Comparison of ENCODE assay signal across 8 cellular contexts in genomic region chr11:8959546-8960166, GRCh38. TPM values are rescaled to one million over a fixed set of nuclear protein-coding genes. Genes with fewer than 3 reads are reported as not detected.
DNase-seq lines count a peak whose midpoint lies in the region; ATAC-seq lines count a peak whose summit lies in the region.

No MANE protein-coding gene starts in this region.

- ATAC-seq in GM18511 (IDR thresholded peaks at IDR 0.05; ENCODE audit: unreplicated experiment) (peak; percentile 41), HG03159 (IDR thresholded peaks at IDR 0.05; ENCODE audit: unreplicated experiment) (peak; percentile 47)
- no peak for ATAC-seq in activated naive CD8-positive, alpha-beta T cell treated with anti-CD3 and anti-CD28 coated beads, Interleukin-2, amount 50 U/mL, for 24 hours

- H3K36me3 Mint-ChIP-seq in activated naive CD8-positive, alpha-beta T cell treated with anti-CD3 and anti-CD28 coated beads, Interleukin-2, amount 50 U/mL, for 24 hours (ENCODE audit: low read depth) = peaks cover 7% of the 10 kb centered on the region

- H3K27me3 ChIP-seq in skeletal muscle tissue (ENCODE audit: control insufficient read depth in 3 of 3, insufficient read depth in 3 of 3, low read length in 3 of 3) = no peaks in the 10 kb centered on the region

- no peaks in the 10 kb centered on the region for H3K9me3 Mint-ChIP-seq in activated naive CD8-positive, alpha-beta T cell treated with anti-CD3 and anti-CD28 coated beads, Interleukin-2, amount 50 U/mL, for 24 hours

- H3K27me3 Mint-ChIP-seq in activated naive CD8-positive, alpha-beta T cell treated with anti-CD3 and anti-CD28 coated beads, Interleukin-2, amount 50 U/mL, for 24 hours = no peaks in the 10 kb centered on the region

- no peak overlapping the region for H3K4me3 Mint-ChIP-seq in activated naive CD8-positive, alpha-beta T cell treated with anti-CD3 and anti-CD28 coated beads, Interleukin-2, amount 50 U/mL, for 24 hours

- peaks cover 8 to 22% (median 10%) of the 10 kb centered on the region in 3 donors for H3K36me3 ChIP-seq in skeletal muscle tissue (ENCODE audit: control insufficient read depth in 3 of 3, insufficient read depth in 3 of 3, low read length in 3 of 3)

- H3K4me1 Mint-ChIP-seq in activated naive CD8-positive, alpha-beta T cell treated with anti-CD3 and anti-CD28 coated beads, Interleukin-2, amount 50 U/mL, for 24 hours = peaks cover 40% of the 10 kb centered on the region

- DNase-seq in COR-L47 (lab: John Stamatoyannopoulos, UW) (peak; percentile 57), NCI-H748 (lab: John Stamatoyannopoulos, UW; ENCODE audit: unreplicated experiment) (peak; percentile 60), iPS DF 19.7 (ENCODE audit: low read depth, low spot score) (peak; percentile 73)
- peak; percentile 16 for DNase-seq in activated naive CD8-positive, alpha-beta T cell treated with anti-CD3 and anti-CD28 coated beads, Interleukin-2, amount 50 U/mL, for 24 hours
- no peak for DNase-seq in activated CD8-positive, alpha-beta memory T cell treated with anti-CD3 and anti-CD28 coated beads, Interleukin-2, amount 50 U/mL, for 4 hours

- peak overlapping the region; percentile 15 to 54 (median 26) for H3K9ac ChIP-seq in skeletal muscle tissue (ENCODE audit: low read depth in 1 of 3, low read length in 3 of 3)

- H3K9me3 ChIP-seq in skeletal muscle tissue (ENCODE audit: control insufficient read depth in 3 of 3, low read length in 3 of 3) = no peaks in the 10 kb centered on the region

- no peak overlapping the region for H3K4me3 ChIP-seq in skeletal muscle tissue (ENCODE audit: low read length in 3 of 3)

- peaks cover 21 to 25% (median 21%) of the 10 kb centered on the region in 3 donors for H3K4me1 ChIP-seq in skeletal muscle tissue (ENCODE audit: control insufficient read depth in 3 of 3, insufficient read depth in 3 of 3, low read length in 3 of 3)

- H3K27ac Mint-ChIP-seq in activated naive CD8-positive, alpha-beta T cell treated with anti-CD3 and anti-CD28 coated beads, Interleukin-2, amount 50 U/mL, for 24 hours = no peak overlapping the region

- H3K27ac ChIP-seq in skeletal muscle tissue (ENCODE audit: low read depth, low read length) = peak overlapping the region; percentile 32

RNA-seq across cellular contexts. Expression of gene TMEM9B, which starts 4.6 kb away (rescaled TPM):
- 27.1 TPM for total RNA-seq in skeletal muscle tissue

RNA-seq across cellular contexts. Expression of gene ASCL3, which starts 16.8 kb away (rescaled TPM):
- total RNA-seq in skeletal muscle tissue = not detected

RNA-seq across cellular contexts. Expression of gene C11orf16, which starts 26.9 kb away (rescaled TPM):
- not detected for total RNA-seq in skeletal muscle tissue

RNA-seq across cellular contexts. Expression of gene NRIP3, which starts 44.1 kb away (rescaled TPM):
- 1.0 TPM for total RNA-seq in skeletal muscle tissue

RNA-seq across cellular contexts. Expression of gene AKIP1, which starts 48.7 kb away (rescaled TPM):
- total RNA-seq in skeletal muscle tissue = 23.0 TPM
